1 cellular context compared by ENCODE assay signal in the genomic region with DNA sequence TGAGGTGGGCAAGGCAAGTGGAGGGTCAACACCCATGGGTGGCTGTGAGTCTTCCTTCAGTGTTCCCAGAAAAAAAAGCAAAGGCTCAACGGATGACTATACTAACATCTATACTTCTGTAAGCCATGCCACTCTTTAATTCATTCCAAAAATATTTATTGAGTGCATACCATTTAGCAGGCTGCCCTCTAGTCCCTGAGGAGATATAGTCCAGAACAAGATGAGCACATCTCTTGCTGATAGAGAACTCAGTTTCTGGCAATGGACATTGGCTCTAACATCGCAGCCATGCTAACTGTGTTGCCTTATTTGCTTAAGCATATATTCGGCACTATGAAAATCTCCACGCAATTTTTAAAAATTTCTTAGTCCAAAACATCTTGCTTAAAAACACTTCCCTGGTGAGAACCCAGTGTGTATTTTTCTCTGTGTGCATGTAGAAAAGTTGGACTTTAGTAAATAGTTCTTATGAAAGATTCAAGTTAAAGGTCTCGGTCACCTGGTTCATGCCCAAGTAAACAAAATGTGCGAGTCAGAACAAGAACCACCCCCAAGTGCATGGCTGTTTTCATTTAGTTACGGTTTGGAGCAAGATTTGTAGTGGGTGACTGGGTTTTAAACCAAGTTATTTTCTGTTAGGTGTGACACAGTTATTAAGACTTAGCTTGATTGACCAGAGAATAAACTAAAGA.
TF ChIP-seq lines count a peak whose summit lies in the region.

No MANE protein-coding gene starts in this region.

TF ChIP-seq in HepG2, 621 proteins besides CTCF, POLR2A, EP300 and RAD21 (continued from another document):
- TF ChIP-seq MED1 (CRISPR knock-in tag; IDR thresholded peaks at IDR 0.05) (peak; percentile 71), SMAD3 (CRISPR knock-in tag; IDR thresholded peaks at IDR 0.05) (0 out of 2 replicates have a peak, but pooled peaks have one; percentile 30), TBX2 (CRISPR knock-in tag; IDR thresholded peaks at IDR 0.05; ENCODE audit: borderline replicate concordance) (0 out of 2 replicates have a peak, but pooled peaks have one; percentile 31), TAF1 (CRISPR knock-in tag; IDR thresholded peaks at IDR 0.05) (no peak), FOSL2 (CRISPR knock-in tag; IDR thresholded peaks at IDR 0.05) (peak; percentile 61; the same call in 1 of the 2 replicates), TEAD3 (CRISPR knock-in tag; optimal IDR thresholded peaks at IDR 0.05; ENCODE audit: borderline replicate concordance) (peak; percentile 46), CCAR2 (optimal IDR thresholded peaks at IDR 0.05; ENCODE audit: low read depth, low read length) (no peak), MAX (IDR thresholded peaks at IDR 0.05) (0 out of 2 replicates have a peak, but pooled peaks have one; percentile 28), ZNF251 (CRISPR knock-in tag; IDR thresholded peaks at IDR 0.05) (no peak)
- TF ChIP-seq, protein P1, sequence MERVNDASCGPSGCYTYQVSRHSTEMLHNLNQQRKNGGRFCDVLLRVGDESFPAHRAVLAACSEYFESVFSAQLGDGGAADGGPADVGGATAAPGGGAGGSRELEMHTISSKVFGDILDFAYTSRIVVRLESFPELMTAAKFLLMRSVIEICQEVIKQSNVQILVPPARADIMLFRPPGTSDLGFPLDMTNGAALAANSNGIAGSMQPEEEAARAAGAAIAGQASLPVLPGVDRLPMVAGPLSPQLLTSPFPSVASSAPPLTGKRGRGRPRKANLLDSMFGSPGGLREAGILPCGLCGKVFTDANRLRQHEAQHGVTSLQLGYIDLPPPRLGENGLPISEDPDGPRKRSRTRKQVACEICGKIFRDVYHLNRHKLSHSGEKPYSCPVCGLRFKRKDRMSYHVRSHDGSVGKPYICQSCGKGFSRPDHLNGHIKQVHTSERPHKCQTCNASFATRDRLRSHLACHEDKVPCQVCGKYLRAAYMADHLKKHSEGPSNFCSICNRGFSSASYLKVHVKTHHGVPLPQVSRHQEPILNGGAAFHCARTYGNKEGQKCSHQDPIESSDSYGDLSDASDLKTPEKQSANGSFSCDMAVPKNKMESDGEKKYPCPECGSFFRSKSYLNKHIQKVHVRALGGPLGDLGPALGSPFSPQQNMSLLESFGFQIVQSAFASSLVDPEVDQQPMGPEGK (CRISPR knock-in tag; IDR thresholded peaks at IDR 0.05): 0 out of 2 replicates have a peak, but pooled peaks have one; percentile 19
